Comparison of ENCODE assay signal across 13 cellular contexts in genomic region chr3:37646865-37647264, GRCh38.
"Had no signal": no experiment of that assay in that cellular context is flagged by ENCODE, and none has a peak within 500 bp of the region (broad histone marks: within the 10 kb centered on the region; RNA-seq: fewer than 3 reads in every experiment).

No MANE protein-coding gene starts in this region.

- H3K9me3 ChIP-seq: prostate gland had no signal

- H3K4me3 Mint-ChIP-seq: mesothelial cell of epicardium; stimulated activated naive B cell treated with anti-CD40 and anti-IgM and Interleukin-4, amounts not matched to agents 10 μg/mL and 1 μg/mL and 100 μg/mL, for 72 hours; T-helper 2 cell treated with Interferon-gamma antibody and Interleukin-4, amounts not matched to agents 5 μg/mL and 100 μg/mL, for 36 hours had no signal

- H3K36me3 ChIP-seq: lower lobe of right lung, prostate gland had no signal

- H3K4me1 ChIP-seq: lower lobe of right lung, prostate gland had no signal

- H3K36me3 Mint-ChIP-seq: stimulated activated naive B cell treated with anti-CD40 and anti-IgM and Interleukin-4, amounts not matched to agents 10 μg/mL and 1 μg/mL and 100 μg/mL, for 72 hours had no signal

- H3K27ac Mint-ChIP-seq: mesothelial cell of epicardium; stimulated activated naive B cell treated with anti-CD40 and anti-IgM and Interleukin-4, amounts not matched to agents 10 μg/mL and 1 μg/mL and 100 μg/mL, for 72 hours; T-helper 2 cell treated with Interferon-gamma antibody and Interleukin-4, amounts not matched to agents 5 μg/mL and 100 μg/mL, for 36 hours had no signal

- DNase-seq: activated CD4-positive, alpha-beta T cell treated with anti-CD3 and anti-CD28 coated beads, Interleukin-2, amount 50 U/mL, for 48 hours; activated CD4-positive, CD25-positive, alpha-beta regulatory T cell treated with anti-CD3 and anti-CD28 coated beads, Interleukin-2, amount 50 U/mL, for 72 hours; activated naive CD4-positive, alpha-beta T cell treated with anti-CD3 and anti-CD28 coated beads, Interleukin-2, amount 50 U/mL, for 16 hours; activated T-cell treated with anti-CD3 and anti-CD28 coated beads, Interleukin-2, amount 50 U/mL, for 1 hour; effector memory CD4-positive, alpha-beta T cell; hippocampal formation; lower lobe of right lung; stimulated activated CD4-positive, alpha-beta T cell treated with anti-CD3 and anti-CD28 coated beads, Interleukin-2, amount 100 ng/mL, for 48 hours; stimulated activated naive B cell treated with anti-CD40 and anti-IgM and Interleukin-4, amounts not matched to agents 10 μg/mL and 1 μg/mL and 100 μg/mL, for 72 hours; trophoblast cell had no signal

- ATAC-seq: lower lobe of right lung; stimulated activated naive B cell treated with anti-CD40 and anti-IgM and Interleukin-4, amounts not matched to agents 10 μg/mL and 1 μg/mL and 100 μg/mL, for 72 hours had no signal

- H3K4me3 ChIP-seq: lower lobe of right lung, prostate gland had no signal

- H3K4me1 Mint-ChIP-seq: stimulated activated naive B cell treated with anti-CD40 and anti-IgM and Interleukin-4, amounts not matched to agents 10 μg/mL and 1 μg/mL and 100 μg/mL, for 72 hours had no signal

- H3K27ac ChIP-seq: lower lobe of right lung, prostate gland had no signal

- H3K9me3 Mint-ChIP-seq: T-helper 2 cell treated with Interferon-gamma antibody and Interleukin-4, amounts not matched to agents 5 μg/mL and 100 μg/mL, for 36 hours had no signal

- H3K27me3 Mint-ChIP-seq: stimulated activated naive B cell treated with anti-CD40 and anti-IgM and Interleukin-4, amounts not matched to agents 10 μg/mL and 1 μg/mL and 100 μg/mL, for 72 hours had no signal
